19 cellular contexts compared by ENCODE assay signal in the genomic region with DNA sequence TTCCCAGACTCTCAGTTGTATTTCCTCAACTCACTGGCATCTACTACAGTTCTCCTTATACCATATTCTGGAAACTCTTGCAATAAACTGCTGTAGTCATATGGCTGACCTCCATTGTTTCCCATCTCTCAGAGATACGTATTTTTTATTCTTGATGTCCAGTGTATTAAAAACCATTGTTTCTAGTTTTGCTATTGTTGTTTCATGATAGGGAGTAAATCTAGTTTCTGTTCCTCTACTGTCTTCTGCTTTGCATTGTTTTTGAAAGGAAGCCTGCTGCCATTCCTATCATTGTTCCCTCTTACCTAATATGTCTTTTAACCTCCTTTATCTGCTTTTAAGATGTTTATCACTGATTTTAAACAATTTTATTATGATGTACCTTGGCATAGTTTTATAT.
DNase-seq lines count a peak whose midpoint lies in the region; ATAC-seq and TF ChIP-seq lines count a peak whose summit lies in the region.
"Had no signal": no experiment of that assay in that cellular context is flagged by ENCODE, and none has a peak within 500 bp of the region (broad histone marks: within the 10 kb centered on the region; RNA-seq: fewer than 3 reads in every experiment).

No MANE protein-coding gene starts in this region.

- no peak overlapping the region for H3K4me2 ChIP-seq in SK-N-SH

- no peaks in the 10 kb centered on the region for H3K27me3 ChIP-seq in SK-N-SH (ENCODE audit: insufficient read depth)

- H4K20me1 ChIP-seq in SK-N-SH (ENCODE audit: insufficient read depth) = no peaks in the 10 kb centered on the region

- H3K36me3 ChIP-seq in SK-N-SH (replicated peaks in 1 of 2; ENCODE audit: control insufficient read depth in 1 of 2, insufficient read depth in 2 of 2, low read length in 1 of 2) = peaks cover 0 to 27% of the 10 kb centered on the region in 2 experiments

- TF ChIP-seq EP300 in SK-N-SH (IDR thresholded peaks at IDR 0.05; ENCODE audit: borderline replicate concordance in 1 of 2, low read depth in 1 of 2, low read length in 1 of 2) = no peak

- H3K36me3 Mint-ChIP-seq in stimulated activated naive B cell treated with anti-CD40 and anti-IgM and Interleukin-4, amounts not matched to agents 10 μg/mL and 1 μg/mL and 100 μg/mL, for 72 hours = peaks cover 53 to 57% of the 10 kb centered on the region in 2 donors
- H3K36me3 Mint-ChIP-seq in natural killer cell treated with Interleukin-12 subunit alpha and Interleukin-12 subunit beta and Interleukin-15 and Interleukin-18, amount 100 ng/mL, for 72 hours = peaks cover 4% of the 10 kb centered on the region

- H3K27me3 Mint-ChIP-seq in stimulated activated naive B cell treated with anti-CD40 and anti-IgM and Interleukin-4, amounts not matched to agents 10 μg/mL and 1 μg/mL and 100 μg/mL, for 72 hours = no peaks in the 10 kb centered on the region
- H3K27me3 Mint-ChIP-seq in natural killer cell treated with Interleukin-12 subunit alpha and Interleukin-12 subunit beta and Interleukin-15 and Interleukin-18, amount 100 ng/mL, for 72 hours = no peaks in the 10 kb centered on the region
- H3K27me3 Mint-ChIP-seq: CD4-positive, alpha-beta T cell had no signal

- peak overlapping the region; percentile 10 to 17 for H3K4me3 Mint-ChIP-seq in stimulated activated naive B cell treated with anti-CD40 and anti-IgM and Interleukin-4, amounts not matched to agents 10 μg/mL and 1 μg/mL and 100 μg/mL, for 72 hours
- H3K4me3 Mint-ChIP-seq in natural killer cell treated with Interleukin-12 subunit alpha and Interleukin-12 subunit beta and Interleukin-15 and Interleukin-18, amount 100 ng/mL, for 72 hours = no peak overlapping the region
- H3K4me3 Mint-ChIP-seq: CD4-positive, alpha-beta T cell had no signal

- no peak overlapping the region for H2AFZ ChIP-seq in SK-N-SH (ENCODE audit: low read depth)

- peaks cover 6 to 12% of the 10 kb centered on the region in 2 donors for H3K9me3 Mint-ChIP-seq in stimulated activated naive B cell treated with anti-CD40 and anti-IgM and Interleukin-4, amounts not matched to agents 10 μg/mL and 1 μg/mL and 100 μg/mL, for 72 hours
- no peaks in the 10 kb centered on the region for H3K9me3 Mint-ChIP-seq in natural killer cell treated with Interleukin-12 subunit alpha and Interleukin-12 subunit beta and Interleukin-15 and Interleukin-18, amount 100 ng/mL, for 72 hours
- H3K9me3 Mint-ChIP-seq: CD4-positive, alpha-beta T cell had no signal

- no peak overlapping the region for H3K4me3 ChIP-seq in SK-N-SH (ENCODE audit: low read depth in 2 of 2, low read length in 1 of 2)
- H3K4me3 ChIP-seq: SK-N-MC had no signal

- DNase-seq in NOMO-1 treated with DMSO at 0.1 percent for 48 hours (lab: John Stamatoyannopoulos, UW; ENCODE audit: unreplicated experiment) (peak; percentile 47), NOMO-1 treated with dmso at 0.1 percent for 144 hours (lab: John Stamatoyannopoulos, UW; ENCODE audit: unreplicated experiment) (no peak), MV-4-11 (lab: John Stamatoyannopoulos, UW) (peak; percentile 50), dermis blood vessel endothelial cell (peak; percentile 54), SK-N-SH (no peak)
- DNase-seq in stimulated activated naive B cell treated with anti-CD40 and anti-IgM and Interleukin-4, amounts not matched to agents 10 μg/mL and 1 μg/mL and 100 μg/mL, for 72 hours = no peak
- DNase-seq in natural killer cell treated with Interleukin-12 subunit alpha and Interleukin-12 subunit beta and Interleukin-15 and Interleukin-18, amount 100 ng/mL, for 72 hours (ENCODE audit: low spot score) = no peak
- no peak for DNase-seq in activated CD8-positive, alpha-beta memory T cell treated with anti-CD3 and anti-CD28 coated beads for 24 hours
- DNase-seq: 8988T; CD4-positive, alpha-beta T cell; DMS153; GDM1; HCEC 1CT; NCI-H1417; NCI-H187; NCI-H2107; NCI-H510A treated with DMSO at 0.1 percent for 48 hours; NCI-H774 had no signal

- no peak for TF ChIP-seq RAD21 in SK-N-SH (IDR thresholded peaks at IDR 0.05; ENCODE audit: low read length)

- TF ChIP-seq CTCF in SK-N-SH (IDR thresholded peaks at IDR 0.05) = no peak

- no peaks in the 10 kb centered on the region for H3K4me1 ChIP-seq in SK-N-SH (ENCODE audit: control insufficient read depth in 1 of 2, insufficient read depth in 2 of 2, low read depth in 1 of 2, low read length in 1 of 2)

- H3K4me1 Mint-ChIP-seq in stimulated activated naive B cell treated with anti-CD40 and anti-IgM and Interleukin-4, amounts not matched to agents 10 μg/mL and 1 μg/mL and 100 μg/mL, for 72 hours = peaks cover 10 to 32% of the 10 kb centered on the region in 2 donors
- no peaks in the 10 kb centered on the region for H3K4me1 Mint-ChIP-seq in natural killer cell treated with Interleukin-12 subunit alpha and Interleukin-12 subunit beta and Interleukin-15 and Interleukin-18, amount 100 ng/mL, for 72 hours (ENCODE audit: low read depth in 2 of 2)

- H3K9me3 ChIP-seq in SK-N-SH = no peaks in the 10 kb centered on the region

- CTCF ChIA-PET in SK-N-SH (lab: Yijun Ruan, JAX) = no interaction called here

- no peaks in the 10 kb centered on the region for H3F3A ChIP-seq in SK-N-SH (replicated peaks; ENCODE audit: insufficient read depth)

- peak overlapping the region; percentile 2 for H3K27ac Mint-ChIP-seq in stimulated activated naive B cell treated with anti-CD40 and anti-IgM and Interleukin-4, amounts not matched to agents 10 μg/mL and 1 μg/mL and 100 μg/mL, for 72 hours
- no peak overlapping the region for H3K27ac Mint-ChIP-seq in natural killer cell treated with Interleukin-12 subunit alpha and Interleukin-12 subunit beta and Interleukin-15 and Interleukin-18, amount 100 ng/mL, for 72 hours
- H3K27ac Mint-ChIP-seq: CD4-positive, alpha-beta T cell had no signal

- 91% methylated on average over 1 of the region's 1 CpG for WGBS in SK-N-SH (ENCODE audit: low lambda C conversion rate)

- H3K79me2 ChIP-seq in SK-N-SH (ENCODE audit: insufficient read depth) = no peaks in the 10 kb centered on the region

- no peaks in the 10 kb centered on the region for H3K9me2 ChIP-seq in SK-N-SH

- peak in 1 of 2 donors; percentile 36 for ATAC-seq in stimulated activated naive B cell treated with anti-CD40 and anti-IgM and Interleukin-4, amounts not matched to agents 10 μg/mL and 1 μg/mL and 100 μg/mL, for 72 hours (replicated peaks)
- ATAC-seq in natural killer cell treated with Interleukin-12 subunit alpha and Interleukin-12 subunit beta and Interleukin-15 and Interleukin-18, amount 100 ng/mL, for 72 hours = no peak

- H3K27ac ChIP-seq in SK-N-SH (ENCODE audit: low read depth in 2 of 2, low read length in 1 of 2) = no peak overlapping the region
- H3K27ac ChIP-seq: SK-N-MC had no signal

- no peak overlapping the region for H3K9ac ChIP-seq in SK-N-SH

- POLR2A ChIA-PET in SK-N-SH (lab: Yijun Ruan, JAX) = no interaction called here

TF ChIP-seq in SK-N-SH, 30 proteins besides CTCF, POLR2A, EP300 and RAD21:
- TF ChIP-seq MAX (IDR thresholded peaks at IDR 0.05; ENCODE audit: low read depth) (no peak), SIN3A (IDR thresholded peaks at IDR 0.05; ENCODE audit: borderline replicate concordance, low read depth, low read length) (no peak)

Comparison
In these comparisons a context has a peak if more than half of its experiments do, and no peak if none do; other contexts are left out.
1. DNase-seq: peak in NOMO-1 treated with DMSO at 0.1 percent for 48 hours (single experiment), MV-4-11 (single experiment) and dermis blood vessel endothelial cell (single experiment); none in NOMO-1 treated with dmso at 0.1 percent for 144 hours (single experiment), stimulated activated naive B cell treated with anti-CD40 and anti-IgM and Interleukin-4, amounts not matched to agents 10 μg/mL and 1 μg/mL and 100 μg/mL, for 72 hours (single experiment), natural killer cell treated with Interleukin-12 subunit alpha and Interleukin-12 subunit beta and Interleukin-15 and Interleukin-18, amount 100 ng/mL, for 72 hours (single experiment), activated CD8-positive, alpha-beta memory T cell treated with anti-CD3 and anti-CD28 coated beads for 24 hours (single experiment) and SK-N-SH (single experiment).